In genomic region chr2:128585706-128586105, GRCh38 we compare ENCODE assay signal across 12 cellular contexts.
DNase-seq lines count a peak whose midpoint lies in the region; FAIRE-seq and TF ChIP-seq lines count a peak whose summit lies in the region.
"Had no signal": no experiment of that assay in that cellular context is flagged by ENCODE, and none has a peak within 500 bp of the region (broad histone marks: within the 10 kb centered on the region; RNA-seq: fewer than 3 reads in every experiment).

No MANE protein-coding gene starts in this region.

- H3K27ac ChIP-seq in small intestine (ENCODE audit: low read depth in 1 of 2, low read length in 1 of 2): no peak overlapping the region
- H3K27ac ChIP-seq: ascending aorta, neural progenitor cell had no signal

- WGBS in small intestine, 3 donors: 34 to 74% (median 57%) methylated on average over 3 of the region's 3 CpGs

- H3K9me3 ChIP-seq in adipocyte (ENCODE audit: control insufficient read depth, low read length): peaks cover 11% of the 10 kb centered on the region
- no peaks in the 10 kb centered on the region for H3K9me3 ChIP-seq in small intestine (ENCODE audit: control insufficient read depth, low read depth)

- no peaks in the 10 kb centered on the region for H3K27me3 ChIP-seq in adipocyte (replicated peaks; ENCODE audit: control insufficient read depth, insufficient read depth, low read length)
- H3K27me3 ChIP-seq in small intestine (ENCODE audit: control insufficient read depth in 2 of 2, insufficient read depth in 2 of 2, low read length in 2 of 2): no peaks in the 10 kb centered on the region
- H3K27me3 ChIP-seq: ascending aorta, neural progenitor cell had no signal

- H3K4me3 ChIP-seq in adipocyte (ENCODE audit: low read length): no peak overlapping the region
- no peak overlapping the region for H3K4me3 ChIP-seq in fibroblast of mammary gland (ENCODE audit: control insufficient read depth, low read depth, low read length)
- no peak overlapping the region for H3K4me3 ChIP-seq in small intestine (ENCODE audit: low read depth in 1 of 2, low read length in 2 of 2)
- H3K4me3 ChIP-seq: ascending aorta, neural progenitor cell had no signal

- H3K36me3 ChIP-seq in adipocyte (ENCODE audit: control insufficient read depth, insufficient read depth, low read length, severe bottlenecking): no peaks in the 10 kb centered on the region
- H3K36me3 ChIP-seq in small intestine (ENCODE audit: control insufficient read depth in 2 of 2, insufficient read depth in 2 of 2, low read length in 2 of 2): no peaks in the 10 kb centered on the region
- H3K36me3 ChIP-seq: ascending aorta, neural progenitor cell had no signal

- DNase-seq in HCEC 1CT (peak; percentile 69), adipocyte (ENCODE audit: low read depth) (peak; percentile 58), fibroblast of mammary gland (ENCODE audit: low read depth) (peak; percentile 97), small intestine (peak; percentile 49), NCI-H2107 (lab: John Stamatoyannopoulos, UW) (no peak), NCI-H1694 (lab: John Stamatoyannopoulos, UW) (no peak), LoVo (ENCODE audit: low spot score) (no peak)
- DNase-seq: activated T-cell treated with anti-CD3 and anti-CD28 coated beads, Interleukin-2, amount 50 U/mL, for 4 hours; NCI-H1105; NCI-H2227 treated with DMSO at 0.1 percent for 48 hours had no signal

- FAIRE-seq in small intestine (lab: Jason Lieb, UNC): no peak

- no peak for TF ChIP-seq CTCF in fibroblast of mammary gland (conservative IDR thresholded peaks at IDR 0.05; ENCODE audit: control insufficient read depth, insufficient read depth, low read depth, low read length)

- H3K4me1 ChIP-seq in adipocyte (ENCODE audit: control insufficient read depth, insufficient read depth, low read length) (peaks cover 5% of the 10 kb centered on the region), small intestine (ENCODE audit: control insufficient read depth in 2 of 2, insufficient read depth in 1 of 2, low read depth in 1 of 2, low read length in 1 of 2) (no peaks in the 10 kb centered on the region)
- H3K4me1 ChIP-seq: ascending aorta, neural progenitor cell had no signal

- H3K9ac ChIP-seq in adipocyte (ENCODE audit: low read length): no peak overlapping the region
- H3K9ac ChIP-seq: neural progenitor cell had no signal

Comparison
In these comparisons a context has a peak if more than half of its experiments do, and no peak if none do; other contexts are left out.
1. DNase-seq: peak in HCEC 1CT (single experiment), adipocyte (single experiment), fibroblast of mammary gland (single experiment) and small intestine (single experiment); none in NCI-H2107 (single experiment), NCI-H1694 (single experiment) and LoVo (single experiment).